Comparison of ENCODE assay signal across 15 cellular contexts in the genomic region with DNA sequence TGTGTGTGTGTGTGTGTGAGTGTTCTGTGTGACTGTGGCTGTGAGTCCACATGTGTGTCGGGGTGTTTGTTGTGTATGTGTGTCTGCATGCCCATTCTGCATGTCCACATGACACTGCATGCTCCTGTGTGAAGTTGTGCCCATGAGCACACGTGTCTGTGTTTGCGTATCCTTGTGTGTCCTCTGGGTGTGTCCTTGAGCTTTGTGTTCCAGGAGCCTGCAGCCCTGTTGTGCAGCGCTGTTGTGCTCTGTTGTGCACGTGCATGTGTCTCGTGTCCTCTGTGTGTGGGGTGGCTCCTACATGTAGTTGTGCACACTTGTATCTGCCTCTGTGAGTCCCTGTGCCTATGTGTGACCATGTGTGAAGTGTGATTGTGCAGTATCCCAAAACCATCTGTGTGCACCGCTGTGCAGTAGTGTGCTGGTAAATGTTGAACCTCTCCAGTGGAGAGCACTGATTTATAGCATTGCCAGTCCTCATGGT. TPM values are rescaled to one million over a fixed set of nuclear protein-coding genes. Genes with fewer than 3 reads are reported as not detected.
DNase-seq lines count a peak whose midpoint lies in the region; ATAC-seq and TF ChIP-seq lines count a peak whose summit lies in the region.
"Had no signal": no experiment of that assay in that cellular context is flagged by ENCODE, and none has a peak within 500 bp of the region (broad histone marks: within the 10 kb centered on the region; RNA-seq: fewer than 3 reads in every experiment).

No MANE protein-coding gene starts in this region.

- no peaks in the 10 kb centered on the region for H3K9me2 ChIP-seq in OCI-LY7 (ENCODE audit: insufficient read depth, low read length)

- in situ Hi-C loops in GM13977 (cut with MboI; ENCODE audit: low pct_unique_long_range_greater_than_20kb, low sequenced_read_pairs, unreplicated experiment) = loop anchor here (10.0 kb wide), 1 partner anchor 242 kb away; no protein-coding TSS in a partner anchor

- TF ChIP-seq CTCF in OCI-LY7 (conservative IDR thresholded peaks at IDR 0.05; ENCODE audit: low read length) = no peak
- no peak for TF ChIP-seq CTCF in GM13977 (IDR thresholded peaks at IDR 0.05; ENCODE audit: extremely low read depth, insufficient read depth, missing control alignments)

- peak overlapping the region; percentile 93 for H3K27ac ChIP-seq in OCI-LY7 (ENCODE audit: low read depth, low read length, poor library complexity, severe bottlenecking)
- H3K27ac ChIP-seq: adrenal gland, psoas muscle had no signal

- no peaks in the 10 kb centered on the region for H4K20me1 ChIP-seq in OCI-LY7 (ENCODE audit: insufficient read depth, low read length)

- peak overlapping the region; percentile 76 for H3K4me3 Mint-ChIP-seq in stimulated activated naive CD8-positive, alpha-beta T cell treated with anti-CD3 and anti-CD28 coated beads, Interleukin-15, Interleukin-2, amounts not matched to agents 100 ng/mL and 50 ng/mL, for 24 hours
- H3K4me3 Mint-ChIP-seq in immature natural killer cell = peak overlapping the region in 3 of 5 donors; percentile 28 to 50 (median 36)

- peaks cover 24% of the 10 kb centered on the region for H3K36me3 ChIP-seq in OCI-LY7 (ENCODE audit: insufficient read depth, low read length)
- H3K36me3 ChIP-seq: adrenal gland, Peyer's patch, upper lobe of left lung had no signal

- CTCF ChIA-PET in OCI-LY7 (lab: Charles Lee; ENCODE audit: unreplicated experiment) = no interaction called here

- peak overlapping the region; percentile 38 for H3K27ac Mint-ChIP-seq in stimulated activated naive CD8-positive, alpha-beta T cell treated with anti-CD3 and anti-CD28 coated beads, Interleukin-15, Interleukin-2, amounts not matched to agents 100 ng/mL and 50 ng/mL, for 24 hours
- H3K27ac Mint-ChIP-seq in immature natural killer cell = peak overlapping the region in 5 of 6 donors; percentile 34 to 78 (median 74)

- peaks cover 76% of the 10 kb centered on the region for H3K4me1 Mint-ChIP-seq in stimulated activated naive CD8-positive, alpha-beta T cell treated with anti-CD3 and anti-CD28 coated beads, Interleukin-15, Interleukin-2, amounts not matched to agents 100 ng/mL and 50 ng/mL, for 24 hours (ENCODE audit: low read depth)
- H3K4me1 Mint-ChIP-seq in immature natural killer cell = peaks cover 55 to 61% of the 10 kb centered on the region in 2 donors

- DNase-seq in stimulated activated naive CD8-positive, alpha-beta T cell treated with anti-CD3 and anti-CD28 coated beads, Interleukin-15, Interleukin-2, amounts not matched to agents 100 U/mL and 50 U/mL, for 24 hours = no peak
- peak; percentile 73 for DNase-seq in OCI-LY7 (ENCODE audit: low spot score)
- DNase-seq in immature natural killer cell = no peak
- DNase-seq in SW480 (ENCODE audit: low spot score) = no peak
- no peak for DNase-seq in ureter (ENCODE audit: low spot score)
- DNase-seq in GM13977 (ENCODE audit: low spot score) = no peak
- DNase-seq: DMS79 treated with DMSO at 0.1 percent for 48 hours, NCI-H146, NCI-H524, psoas muscle had no signal

- H3K79me2 ChIP-seq in OCI-LY7 (ENCODE audit: insufficient read depth, low read depth, low read length) = peaks cover 31% of the 10 kb centered on the region

- no peak for ATAC-seq in stimulated activated naive CD8-positive, alpha-beta T cell treated with anti-CD3 and anti-CD28 coated beads, Interleukin-15, Interleukin-2, amounts not matched to agents 100 U/mL and 50 U/mL, for 24 hours
- no peak for ATAC-seq in GM18870 (IDR thresholded peaks at IDR 0.05; ENCODE audit: unreplicated experiment)
- ATAC-seq: psoas muscle had no signal

- H3K4me2 ChIP-seq in OCI-LY7 (ENCODE audit: low read length) = peak overlapping the region; percentile 68

- no peak overlapping the region; the same call in 1 of the 2 replicates for H2AFZ ChIP-seq in OCI-LY7 (ENCODE audit: low read length)

- BruUV-seq in OCI-LY7 (replicated peaks; lab: Mats Ljungman, UMichigan) = no TSS peak

- H3K9me3 ChIP-seq in OCI-LY7 (ENCODE audit: low read length) = peaks cover 4% of the 10 kb centered on the region; the same call in 1 of the 2 replicates
- H3K9me3 ChIP-seq: adrenal gland, psoas muscle, upper lobe of left lung had no signal

- intact Hi-C loops in OCI-LY7 (cut with micrococcal nuclease; ENCODE audit: unreplicated experiment) = loop anchor here (1.0 to 10.0 kb wide), 3 partner anchors 9 to 188 kb away; partner anchors contain the start of gene PNPLA6

- POLR2A ChIA-PET in OCI-LY7 (lab: Charles Lee) = interaction anchor here (0.6 kb wide), 1 partner anchor 740 kb away, joined by 3 read pairs; no protein-coding TSS in a partner anchor

- no peaks in the 10 kb centered on the region for H3K9me3 Mint-ChIP-seq in stimulated activated naive CD8-positive, alpha-beta T cell treated with anti-CD3 and anti-CD28 coated beads, Interleukin-15, Interleukin-2, amounts not matched to agents 100 ng/mL and 50 ng/mL, for 24 hours
- H3K9me3 Mint-ChIP-seq in immature natural killer cell = peaks cover 0 to 2% (median 0%) of the 10 kb centered on the region in 6 donors

- H3K4me1 ChIP-seq in OCI-LY7 (ENCODE audit: insufficient read depth, low read length, poor library complexity, severe bottlenecking) = peaks cover 77% of the 10 kb centered on the region
- H3K4me1 ChIP-seq: psoas muscle had no signal

- peak overlapping the region; percentile 66 for H3K4me3 ChIP-seq in OCI-LY7 (ENCODE audit: low read depth, low read length, poor library complexity, severe bottlenecking)
- H3K4me3 ChIP-seq: adrenal gland, psoas muscle had no signal

- peaks cover 7% of the 10 kb centered on the region for H3K36me3 Mint-ChIP-seq in stimulated activated naive CD8-positive, alpha-beta T cell treated with anti-CD3 and anti-CD28 coated beads, Interleukin-15, Interleukin-2, amounts not matched to agents 100 ng/mL and 50 ng/mL, for 24 hours (ENCODE audit: low read depth)
- H3K36me3 Mint-ChIP-seq in immature natural killer cell = peaks cover 3 to 7% (median 3%) of the 10 kb centered on the region in 3 donors

- no peaks in the 10 kb centered on the region for H3K27me3 Mint-ChIP-seq in stimulated activated naive CD8-positive, alpha-beta T cell treated with anti-CD3 and anti-CD28 coated beads, Interleukin-15, Interleukin-2, amounts not matched to agents 100 ng/mL and 50 ng/mL, for 24 hours
- H3K27me3 Mint-ChIP-seq in immature natural killer cell (ENCODE audit: low read depth in 3 of 3) = peaks cover 0 to 5% (median 2%) of the 10 kb centered on the region in 3 donors

RNA-seq across cellular contexts. Expression of gene ARHGEF18, which starts 2.2 kb away (rescaled TPM):
- 45.8 and 48.1 TPM in 2 replicates for total RNA-seq in OCI-LY7 (2014; rRNA removed; shearing (Covaris generic))
- total RNA-seq in OCI-LY7 (2022) (55.2 and 59.3 TPM in 2 replicates), ureter (54.2 TPM)
- 1 to 10 TPM in 2 of 3 donors, under 1 TPM in 1; 0.86 to 7.8 (median 1.2) TPM for polyA plus RNA-seq in immature natural killer cell

RNA-seq across cellular contexts. Expression of gene INSR, which starts 52.3 kb away (rescaled TPM):
- 57.7 and 90.3 TPM in 2 replicates for total RNA-seq in OCI-LY7 (2014; rRNA removed; shearing (Covaris generic))
- 74.0 and 83.0 TPM in 2 replicates for total RNA-seq in OCI-LY7 (2022)
- under 1 TPM; 0.03 to 0.29 (median 0.04) TPM for polyA plus RNA-seq in immature natural killer cell
- total RNA-seq in ureter = 78.9 TPM
